ENCODE assay signal across 1 cellular context in the genomic region with DNA sequence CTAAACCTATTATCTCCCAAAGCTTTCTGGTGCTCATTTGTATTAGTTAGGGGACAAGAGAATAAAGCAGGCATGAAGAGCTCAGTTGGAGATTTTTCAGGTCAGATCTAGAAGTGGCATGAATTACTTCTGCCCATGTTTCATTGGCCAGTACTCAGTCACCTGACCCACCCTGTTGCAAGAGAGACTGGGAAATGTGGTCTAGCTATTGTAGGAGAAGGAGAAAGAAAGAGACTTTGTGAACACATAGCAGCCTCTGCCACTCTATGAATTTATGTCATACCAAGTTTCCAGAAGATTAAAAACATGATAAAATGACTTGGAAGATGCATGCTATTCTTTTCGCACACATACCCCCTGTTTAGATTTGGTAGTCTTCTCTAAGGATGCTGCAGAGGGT.
TF ChIP-seq lines count a peak whose summit lies in the region.

No MANE protein-coding gene starts in this region.

TF ChIP-seq in IMR-90, 13 proteins besides CTCF, POLR2A, EP300 and RAD21:
- TF ChIP-seq RCOR1 (IDR thresholded peaks at IDR 0.05; ENCODE audit: insufficient replicate concordance, low read length) (no peak), NFE2L2 (IDR thresholded peaks at IDR 0.05; ENCODE audit: low read depth, low read length) (no peak), MAFK (IDR thresholded peaks at IDR 0.05; ENCODE audit: low read depth, low read length) (no peak), CEBPB (IDR thresholded peaks at IDR 0.05; ENCODE audit: low read depth, low read length) (no peak; the same call in 1 of the 2 replicates), MXI1 (IDR thresholded peaks at IDR 0.05; ENCODE audit: borderline replicate concordance, low read depth, low read length) (no peak), RFX5 (IDR thresholded peaks at IDR 0.05; ENCODE audit: low read depth, low read length) (no peak)
- TF ChIP-seq, protein P1, sequence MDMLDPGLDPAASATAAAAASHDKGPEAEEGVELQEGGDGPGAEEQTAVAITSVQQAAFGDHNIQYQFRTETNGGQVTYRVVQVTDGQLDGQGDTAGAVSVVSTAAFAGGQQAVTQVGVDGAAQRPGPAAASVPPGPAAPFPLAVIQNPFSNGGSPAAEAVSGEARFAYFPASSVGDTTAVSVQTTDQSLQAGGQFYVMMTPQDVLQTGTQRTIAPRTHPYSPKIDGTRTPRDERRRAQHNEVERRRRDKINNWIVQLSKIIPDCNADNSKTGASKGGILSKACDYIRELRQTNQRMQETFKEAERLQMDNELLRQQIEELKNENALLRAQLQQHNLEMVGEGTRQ (IDR thresholded peaks at IDR 0.05; ENCODE audit: low read depth, low read length), result peak; percentile 56; the same call in 1 of the 2 replicates
